8 cellular contexts compared by ENCODE assay signal in genomic region chr2:70248145-70248809, GRCh38. TPM values are rescaled to one million over a fixed set of nuclear protein-coding genes. Genes with fewer than 3 reads are reported as not detected.
A peak's percentile ranks its signal among the peaks of the same experiment; 100 is the strongest.
DNase-seq lines count a peak whose midpoint lies in the region; ATAC-seq, FAIRE-seq and TF ChIP-seq lines count a peak whose summit lies in the region.

TIA1 (minus strand) TSS chr2:70248628; CDS start chr2:70248430, 198 bp downstream.

- peaks cover 36% of the 10 kb centered on the region for H3K36me3 Mint-ChIP-seq in nephron progenitor cell (ENCODE audit: low read depth)

- H3K4me3 Mint-ChIP-seq in nephron progenitor cell: peak within 1 kb of the TSS; percentile 99
- peak within 1 kb of the TSS; percentile 80 to 92 for H3K4me3 Mint-ChIP-seq in stimulated activated naive CD8-positive, alpha-beta T cell treated with anti-CD3 and anti-CD28 coated beads, Interleukin-15, amount 100 ng/mL, for 72 hours

- H3K79me2 ChIP-seq in Loucy (ENCODE audit: insufficient read depth, low read length): peaks cover 51% of the 10 kb centered on the region

- H3K27me3 ChIP-seq in Loucy (ENCODE audit: insufficient read depth, low read length, poor library complexity, severe bottlenecking): no peaks in the 10 kb centered on the region

- ATAC-seq in stimulated activated naive CD8-positive, alpha-beta T cell treated with anti-CD3 and anti-CD28 coated beads, Interleukin-15, amount 100 ng/mL, for 72 hours: peak; percentile 99

- peaks cover 24% of the 10 kb centered on the region for H3K4me1 ChIP-seq in Loucy (ENCODE audit: insufficient read depth, low read length, poor library complexity, severe bottlenecking)

- peaks cover 46% of the 10 kb centered on the region for H4K20me1 ChIP-seq in Loucy (ENCODE audit: insufficient read depth, low read length, poor library complexity, severe bottlenecking)

- H3K4me1 Mint-ChIP-seq in nephron progenitor cell: peaks cover 24% of the 10 kb centered on the region
- H3K4me1 Mint-ChIP-seq in stimulated activated naive CD8-positive, alpha-beta T cell treated with anti-CD3 and anti-CD28 coated beads, Interleukin-15, amount 100 ng/mL, for 72 hours: peaks cover 38% of the 10 kb centered on the region

- H3K27ac Mint-ChIP-seq in nephron progenitor cell: peak within 1 kb of the TSS; percentile 100
- peak within 1 kb of the TSS; percentile 95 to 100 for H3K27ac Mint-ChIP-seq in stimulated activated naive CD8-positive, alpha-beta T cell treated with anti-CD3 and anti-CD28 coated beads, Interleukin-15, amount 100 ng/mL, for 72 hours

- H3K9me3 ChIP-seq in Loucy (ENCODE audit: insufficient read depth, low read depth, low read length): no peaks in the 10 kb centered on the region

- no peaks in the 10 kb centered on the region for H3K9me2 ChIP-seq in Loucy (replicated peaks; ENCODE audit: low read depth, low read length)

- H3K9ac ChIP-seq in Loucy (ENCODE audit: low read depth, low read length, poor library complexity, severe bottlenecking): peak within 1 kb of the TSS; percentile 97

- DNase-seq in EL: peak; percentile 98
- DNase-seq in H54 (ENCODE audit: insufficient read length, low spot score): peak; percentile 90
- peak; percentile 98 for DNase-seq in activated T-helper 9 cell treated with anti-CD3 and anti-CD28 coated beads, Interleukin-2, amount 50 U/mL, for 16 hours (ENCODE audit: low read depth)
- DNase-seq in fibroblast of the aortic adventitia (ENCODE audit: low read depth): peak; percentile 98
- peak; percentile 99 for DNase-seq in nephron progenitor cell
- peak; percentile 97 to 98 for DNase-seq in stimulated activated naive CD8-positive, alpha-beta T cell treated with anti-CD3 and anti-CD28 coated beads, Interleukin-15, amount 100 ng/mL, for 72 hours

- peak within 1 kb of the TSS; percentile 78 for H2AFZ ChIP-seq in Loucy (ENCODE audit: low read length)

- peak; percentile 95 for FAIRE-seq in H54 (lab: Jason Lieb, UNC)

- peak within 1 kb of the TSS; percentile 78 for H3K4me2 ChIP-seq in Loucy (ENCODE audit: low read depth, low read length, poor library complexity, severe bottlenecking)

- TF ChIP-seq CTCF in Loucy (conservative IDR thresholded peaks at IDR 0.05; ENCODE audit: low read length) (no peak), fibroblast of the aortic adventitia (IDR thresholded peaks at IDR 0.05; ENCODE audit: insufficient read depth, low read length) (no peak), nephron progenitor cell (IDR thresholded peaks at IDR 0.05) (no peak)

- H3F3A ChIP-seq in Loucy (ENCODE audit: low read depth): peaks cover 3% of the 10 kb centered on the region; the same call in 1 of the 2 replicates

- TF ChIP-seq POLR2A in H54 (IDR thresholded peaks at IDR 0.05; ENCODE audit: low read depth, low read length) (peak; percentile 67), Raji (IDR thresholded peaks at IDR 0.05; ENCODE audit: insufficient read depth, low read depth, low read length) (peak; percentile 81)

- no peaks in the 10 kb centered on the region; the same call in 1 of the 2 replicates for H3K36me3 ChIP-seq in Loucy (ENCODE audit: insufficient read depth, low read length)

- H3K4me3 ChIP-seq in Loucy (ENCODE audit: low read length, poor library complexity, severe bottlenecking): peak within 1 kb of the TSS; percentile 90
- H3K4me3 ChIP-seq in fibroblast of the aortic adventitia (ENCODE audit: low read depth, low read length): peak within 1 kb of the TSS; percentile 97

- peaks cover 8% of the 10 kb centered on the region for H3K9me3 Mint-ChIP-seq in nephron progenitor cell
- H3K9me3 Mint-ChIP-seq in stimulated activated naive CD8-positive, alpha-beta T cell treated with anti-CD3 and anti-CD28 coated beads, Interleukin-15, amount 100 ng/mL, for 72 hours: no peaks in the 10 kb centered on the region

- H3K27me3 Mint-ChIP-seq in nephron progenitor cell (ENCODE audit: low read depth, poor library complexity): peaks cover 7% of the 10 kb centered on the region
- no peaks in the 10 kb centered on the region for H3K27me3 Mint-ChIP-seq in stimulated activated naive CD8-positive, alpha-beta T cell treated with anti-CD3 and anti-CD28 coated beads, Interleukin-15, amount 100 ng/mL, for 72 hours

RNA-seq across cellular contexts. Expression of gene TIA1, which starts in this region (rescaled TPM):
- total RNA-seq in fibroblast of the aortic adventitia (ENCODE audit: low replicate concordance): 79.0 and 117 TPM in 2 replicates

Comparison
In these comparisons a context has a peak if more than half of its experiments do, and no peak if none do; other contexts are left out.
1. Peak in every context shown above with its lines: DNase-seq, ATAC-seq and H3K4me3 ChIP-seq.